ENCODE assay signal across 1 cellular context in the genomic region with DNA sequence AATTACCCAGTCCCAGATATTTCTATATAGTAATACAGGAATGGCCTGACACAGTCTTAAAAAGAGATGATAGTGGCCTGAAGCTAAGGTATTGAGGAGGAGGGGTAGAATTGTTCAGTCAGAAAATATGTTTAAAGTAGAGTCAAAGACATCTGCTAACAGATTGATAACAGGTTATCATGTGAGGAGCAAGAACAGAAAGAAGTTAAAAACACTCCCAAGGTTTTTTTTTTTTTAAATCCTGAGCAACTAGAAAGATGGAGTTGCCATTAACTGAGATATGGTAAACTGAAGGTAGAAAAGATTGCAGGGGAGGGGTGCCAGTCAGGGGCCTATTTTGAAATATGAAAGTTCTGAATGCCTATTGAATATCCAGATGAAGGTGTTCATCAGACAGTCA.
TF ChIP-seq lines count a peak whose summit lies in the region.

No MANE protein-coding gene starts in this region.

TF ChIP-seq in K562, 482 proteins besides CTCF, POLR2A, EP300 and RAD21:
- TF ChIP-seq TBL1XR1 (IDR thresholded peaks at IDR 0.05; ENCODE audit: low read length in 2 of 2) (0 out of 4 replicates have a peak, but pooled peaks of 1 of the 2 experiments have one; percentile 26), ARID2 (IDR thresholded peaks at IDR 0.05) (no peak), CBFA2T2 (conservative IDR thresholded peaks at IDR 0.05) (peak; percentile 52), TCF3 (CRISPR knock-in tag; IDR thresholded peaks at IDR 0.05) (0 out of 2 replicates have a peak, but pooled peaks have one; percentile 28), KAT2B (IDR thresholded peaks at IDR 0.05; ENCODE audit: low read depth, low read length) (no peak), CBFA2T3 (IDR thresholded peaks at IDR 0.05) (peak; percentile 70), ARID1B (IDR thresholded peaks at IDR 0.05) (peak; percentile 38; the same call in 1 of the 2 replicates), TRIM24 (IDR thresholded peaks at IDR 0.05) (0 out of 4 replicates have a peak, but pooled peaks of 1 of the 2 experiments have one; percentile 11), TAL1 (IDR thresholded peaks at IDR 0.05) (peak; percentile 49), NRF1 (conservative IDR thresholded peaks at IDR 0.05 in 1 of 2, IDR thresholded peaks at IDR 0.05 in 1 of 2) (no peak), TEAD4 (IDR thresholded peaks at IDR 0.05; ENCODE audit: low read length) (peak; percentile 28; the same call in 1 of the 2 replicates), TEAD4 (CRISPR knock-in tag; IDR thresholded peaks at IDR 0.05; ENCODE audit: borderline replicate concordance) (no peak)
- TF ChIP-seq, protein P1, sequence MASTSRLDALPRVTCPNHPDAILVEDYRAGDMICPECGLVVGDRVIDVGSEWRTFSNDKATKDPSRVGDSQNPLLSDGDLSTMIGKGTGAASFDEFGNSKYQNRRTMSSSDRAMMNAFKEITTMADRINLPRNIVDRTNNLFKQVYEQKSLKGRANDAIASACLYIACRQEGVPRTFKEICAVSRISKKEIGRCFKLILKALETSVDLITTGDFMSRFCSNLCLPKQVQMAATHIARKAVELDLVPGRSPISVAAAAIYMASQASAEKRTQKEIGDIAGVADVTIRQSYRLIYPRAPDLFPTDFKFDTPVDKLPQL (IDR thresholded peaks at IDR 0.05; ENCODE audit: extremely low read depth, insufficient read length) = no peak
